In genomic region chr18:55748227-55748738, GRCh38 we compare ENCODE assay signal across 1 cellular context.
TF ChIP-seq lines count a peak whose summit lies in the region.

No MANE protein-coding gene starts in this region.

TF ChIP-seq in K562, 482 proteins besides CTCF, POLR2A, EP300 and RAD21 (continued from another document):
- TF ChIP-seq ZMIZ1 (IDR thresholded peaks at IDR 0.05; ENCODE audit: low read depth in 2 of 2, low read length in 2 of 2): peak in 1 of 2 experiments; percentile 92; a peak in 2 of 4 replicates
- no peak for TF ChIP-seq GTF2B (IDR thresholded peaks at IDR 0.05; ENCODE audit: extremely low read depth, insufficient read length)
- TF ChIP-seq ZBTB17 (CRISPR knock-in tag; IDR thresholded peaks at IDR 0.05): no peak; the same call in 1 of the 2 replicates
- TF ChIP-seq SPI1 (IDR thresholded peaks at IDR 0.05; ENCODE audit: borderline replicate concordance, low read depth, low read length): no peak
- no peak for TF ChIP-seq IRF2 (CRISPR knock-in tag; IDR thresholded peaks at IDR 0.05)
- peak; percentile 90 for TF ChIP-seq NBN (IDR thresholded peaks at IDR 0.05; ENCODE audit: low read depth)
- peak; percentile 93 for TF ChIP-seq MECOM (CRISPR knock-in tag; IDR thresholded peaks at IDR 0.05)
- TF ChIP-seq STAT5B (CRISPR knock-in tag; IDR thresholded peaks at IDR 0.05): no peak
- no peak for TF ChIP-seq TAF7 (tag; IDR thresholded peaks at IDR 0.05)
- peak; percentile 89 for TF ChIP-seq LEF1 (IDR thresholded peaks at IDR 0.05)
- no peak; the same call in 1 of the 2 replicates for TF ChIP-seq FOXJ2 (tag; IDR thresholded peaks at IDR 0.05)
- no peak for TF ChIP-seq ZNF212 (CRISPR knock-in tag; IDR thresholded peaks at IDR 0.05)
- no peak for TF ChIP-seq KDM5B (IDR thresholded peaks at IDR 0.05; ENCODE audit: insufficient replicate concordance, low read depth, low read length)
- TF ChIP-seq ETS1 (conservative IDR thresholded peaks at IDR 0.05; ENCODE audit: control insufficient read depth, low read depth, low read length): no peak
- TF ChIP-seq U2AF1 (optimal IDR thresholded peaks at IDR 0.05; ENCODE audit: low read depth, low read length): no peak
- peak; percentile 27; the same call in 1 of the 2 replicates for TF ChIP-seq MGA (IDR thresholded peaks at IDR 0.05)
- TF ChIP-seq JUND (IDR thresholded peaks at IDR 0.05; ENCODE audit: borderline replicate concordance, low read depth, low read length): peak; percentile 49; the same call in 1 of the 2 replicates
- TF ChIP-seq JUND (tag; IDR thresholded peaks at IDR 0.05; ENCODE audit: borderline replicate concordance, low read depth, low read length): peak; percentile 74; the same call in 1 of the 3 replicates
- TF ChIP-seq PCBP1 (IDR thresholded peaks at IDR 0.05; ENCODE audit: low read depth, low read length, poor library complexity, severe bottlenecking): no peak
- TF ChIP-seq RBFOX2 (IDR thresholded peaks at IDR 0.05; ENCODE audit: low read depth, low read length): no peak
- TF ChIP-seq CBX1 (IDR thresholded peaks at IDR 0.05; ENCODE audit: low read depth): no peak
- no peak for TF ChIP-seq PBX2 (CRISPR knock-in tag; IDR thresholded peaks at IDR 0.05; ENCODE audit: low read depth)
- peak; percentile 64; the same call in 1 of the 2 replicates for TF ChIP-seq PBX2 (tag; conservative IDR thresholded peaks at IDR 0.05; ENCODE audit: low read depth)
